ENCODE assay signal across 8 cellular contexts in the genomic region with DNA sequence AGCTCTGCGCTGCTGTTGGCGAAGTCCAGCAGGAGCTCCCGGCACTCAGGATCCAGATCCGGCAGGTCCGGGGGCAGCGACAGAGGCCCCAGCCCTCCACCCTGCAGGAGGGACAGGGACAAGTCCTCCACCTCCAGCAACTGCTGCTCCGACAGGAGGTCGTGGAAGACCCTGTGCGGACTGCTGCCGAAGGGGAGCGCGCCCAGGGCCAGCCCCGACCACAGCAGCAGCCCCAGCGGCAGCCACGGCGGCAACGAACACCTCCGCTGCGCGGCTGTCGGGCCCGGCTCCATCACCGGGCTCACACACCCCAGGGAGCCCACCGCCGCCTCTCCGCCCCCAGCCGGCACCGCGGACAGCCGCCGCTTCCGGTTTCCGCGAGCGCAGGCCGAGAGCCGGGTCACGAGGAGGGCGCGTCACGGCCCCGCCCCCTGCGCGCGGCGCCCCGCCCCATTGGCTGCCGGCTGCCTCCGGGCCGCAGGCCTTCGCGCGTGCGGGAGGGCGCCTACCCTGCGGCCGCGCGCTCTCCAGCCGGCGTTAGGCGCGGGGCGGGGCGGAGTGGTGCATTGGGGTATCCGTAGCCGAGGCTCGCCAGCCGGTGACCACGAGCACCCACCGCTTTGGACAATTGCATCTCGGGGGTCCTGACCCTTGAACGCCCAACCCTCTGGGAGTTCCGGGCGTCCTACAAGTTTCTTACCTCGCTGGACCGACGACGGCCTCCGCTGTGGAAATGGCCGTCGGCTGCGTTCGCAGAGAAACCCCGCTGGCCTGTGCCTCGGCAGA. TPM values are rescaled to one million over a fixed set of nuclear protein-coding genes. Genes with fewer than 3 reads are reported as not detected.
DNase-seq lines count a peak whose midpoint lies in the region; ATAC-seq and TF ChIP-seq lines count a peak whose summit lies in the region.

A gene with protein sequence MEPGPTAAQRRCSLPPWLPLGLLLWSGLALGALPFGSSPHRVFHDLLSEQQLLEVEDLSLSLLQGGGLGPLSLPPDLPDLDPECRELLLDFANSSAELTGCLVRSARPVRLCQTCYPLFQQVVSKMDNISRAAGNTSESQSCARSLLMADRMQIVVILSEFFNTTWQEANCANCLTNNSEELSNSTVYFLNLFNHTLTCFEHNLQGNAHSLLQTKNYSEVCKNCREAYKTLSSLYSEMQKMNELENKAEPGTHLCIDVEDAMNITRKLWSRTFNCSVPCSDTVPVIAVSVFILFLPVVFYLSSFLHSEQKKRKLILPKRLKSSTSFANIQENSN (minus strand): TSS at position 383 of the 786 bp plus-strand sequence. CDS start 90 bp downstream, at position 293.

- peaks cover 2% of the 10 kb centered on the region for H3K27me3 Mint-ChIP-seq in activated B cell treated with CpG ODN at 0.5 μM for 24 hours

- intact Hi-C loops in activated B cell treated with CpG ODN at 0.5 μM for 24 hours (cut with micrococcal nuclease): loop anchor here (1.0 to 10.0 kb wide), 5 partner anchors 116 to 1046 kb away; a partner anchor contains a TSS

- TF ChIP-seq CTCF in activated B cell treated with CpG ODN at 0.5 μM for 24 hours (IDR thresholded peaks at IDR 0.05) (no peak), cardiac fibroblast (IDR thresholded peaks at IDR 0.05; ENCODE audit: low read depth, low read length) (no peak)

- peak within 1 kb of the TSS; percentile 90 to 97 for H3K4me3 ChIP-seq in cardiac fibroblast (replicated peaks in 1 of 2; ENCODE audit: low read depth in 2 of 2, low read length in 2 of 2)

- POLR2A ChIA-PET in activated B cell treated with CpG ODN at 0.5 μM for 24 hours (lab: Charles Lee): interaction anchor here (0.7 to 1.4 kb wide), 4 partner anchors 184 to 1020 kb away, joined by 3 to 5 read pairs (median 3); a partner anchor contains a TSS

- H3K4me1 Mint-ChIP-seq in activated B cell treated with CpG ODN at 0.5 μM for 24 hours: peaks cover 32% of the 10 kb centered on the region

- DNase-seq in ACHN: peak; percentile 85
- DNase-seq in NCI-H226: peak; percentile 81
- DNase-seq in activated B cell treated with CpG ODN at 0.5 μM for 24 hours: peak; percentile 98
- DNase-seq in cardiac fibroblast (ENCODE audit: low read depth in 2 of 2): peak; percentile 85 to 91
- DNase-seq in inferior parietal cortex (ENCODE audit: extremely low spot score): peak; percentile 82
- DNase-seq in stimulated activated CD4-positive, alpha-beta T cell treated with anti-CD3 and anti-CD28 coated beads, Interleukin-12 subunit alpha, Interleukin-12 subunit beta, amount 100 ng/mL, for 4 hours: peak; percentile 96

- peak within 1 kb of the TSS; percentile 87 for H3K4me3 Mint-ChIP-seq in activated B cell treated with CpG ODN at 0.5 μM for 24 hours

- CTCF ChIA-PET in activated B cell treated with CpG ODN at 0.5 μM for 24 hours (lab: Charles Lee): interaction anchor here (1.2 kb wide), 1 partner anchor 417 kb away, joined by 3 read pairs; no protein-coding TSS in a partner anchor

- no peaks in the 10 kb centered on the region for H3K9me3 Mint-ChIP-seq in activated B cell treated with CpG ODN at 0.5 μM for 24 hours

- ATAC-seq in GM18870 (IDR thresholded peaks at IDR 0.05; ENCODE audit: unreplicated experiment) (peak; percentile 53), HG03108 (IDR thresholded peaks at IDR 0.05; ENCODE audit: unreplicated experiment) (peak; percentile 98), activated B cell treated with CpG ODN at 0.5 μM for 24 hours (ENCODE audit: low read depth) (peak; percentile 96)

- in situ Hi-C loops in ACHN (cut with HindIII; ENCODE audit: low pct_ligation_motif_present, low pct_unique_long_range_greater_than_20kb, low sequenced_read_pairs): no loop called here

- peak within 1 kb of the TSS; percentile 89 for H3K27ac Mint-ChIP-seq in activated B cell treated with CpG ODN at 0.5 μM for 24 hours

- peaks cover 3% of the 10 kb centered on the region for H3K36me3 Mint-ChIP-seq in activated B cell treated with CpG ODN at 0.5 μM for 24 hours (ENCODE audit: low read depth)

RNA-seq across cellular contexts. Expression of the gene that starts here (rescaled TPM):
- total RNA-seq in activated B cell treated with CpG ODN at 0.5 μM for 24 hours: 17.6 and 21.4 TPM in 2 replicates

Comparison
In these comparisons a context has a peak if more than half of its experiments do, and no peak if none do; other contexts are left out.
1. Peak in every context shown above with its lines: DNase-seq, ATAC-seq and H3K4me3 ChIP-seq.